ENCODE assay signal across 22 cellular contexts in the genomic region with DNA sequence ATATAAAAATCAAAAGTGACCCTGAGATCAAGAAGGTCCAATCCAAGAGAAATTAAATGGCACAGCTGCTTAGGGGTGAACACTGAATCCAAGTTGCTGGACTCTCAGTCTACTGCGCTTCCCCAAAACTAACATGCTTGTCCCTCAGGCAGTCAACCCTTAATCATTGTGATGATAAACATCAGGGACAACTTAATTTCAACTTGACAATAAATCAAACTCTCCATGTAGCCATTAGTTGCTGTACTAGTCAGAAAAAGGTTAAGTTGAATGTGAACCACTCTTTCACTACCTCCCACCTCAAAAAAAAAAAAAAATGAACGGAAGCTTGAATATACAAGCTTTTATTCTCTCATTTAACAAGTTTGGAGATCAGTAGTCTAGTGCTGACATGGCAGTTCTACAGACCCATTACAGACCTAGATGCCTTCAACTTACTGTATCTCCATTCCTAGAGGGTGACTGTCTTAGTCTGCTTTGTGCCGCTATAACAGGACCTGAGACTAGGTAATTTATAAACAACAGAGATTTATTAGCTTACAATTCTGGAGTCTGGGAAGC.
DNase-seq lines count a peak whose midpoint lies in the region; TF ChIP-seq lines count a peak whose summit lies in the region.
"Had no signal": no experiment of that assay in that cellular context is flagged by ENCODE, and none has a peak within 500 bp of the region (broad histone marks: within the 10 kb centered on the region; RNA-seq: fewer than 3 reads in every experiment).

No MANE protein-coding gene starts in this region.

- H3K27ac ChIP-seq in HEK293 (ENCODE audit: extremely low read depth, low read depth, low read length): no peak overlapping the region
- H3K27ac ChIP-seq: A549; BLaER1 treated with 17β-estradiol and CSF1 and Interleukin-3, amounts not matched to agents 10 nM and 100 nM; GM23248 had no signal

- peaks cover 8% of the 10 kb centered on the region for H3K9me3 Mint-ChIP-seq in type B pancreatic cell
- no peaks in the 10 kb centered on the region for H3K9me3 Mint-ChIP-seq in progenitor cell of endocrine pancreas (ENCODE audit: low read depth)

- DNase-seq in DMS153 (lab: John Stamatoyannopoulos, UW) (peak; percentile 35), NCI-H69 (lab: John Stamatoyannopoulos, UW) (peak; percentile 14), type B pancreatic cell (ENCODE audit: extremely low spot score, unreplicated experiment) (no peak), progenitor cell of endocrine pancreas (ENCODE audit: low spot score, unreplicated experiment) (no peak), NCI-H1105 treated with DMSO at 0.1 percent for 48 hours (lab: John Stamatoyannopoulos, UW) (no peak), NCI-H2171 treated with DMSO at 0.1 percent for 48 hours (lab: John Stamatoyannopoulos, UW) (no peak)
- DNase-seq: 8988T; ACHN; AML-193; BE2C; CD4-positive, alpha-beta T cell; CD8-positive, alpha-beta memory T cell; DMS 273 treated with DMSO at 0.1 percent for 48 hours; DND-41; GM23248; H7; HCEC 1CT had no signal

- H3K4me1 ChIP-seq in HEK293 (ENCODE audit: control insufficient read depth, insufficient read depth, low read length): no peaks in the 10 kb centered on the region
- H3K4me1 ChIP-seq: A549; BLaER1 treated with 17β-estradiol and CSF1 and Interleukin-3, amounts not matched to agents 10 nM and 100 nM had no signal

- TF ChIP-seq CTCF in HEK293 (tag by site-specific recombination; IDR thresholded peaks at IDR 0.05): no peak
- TF ChIP-seq CTCF in type B pancreatic cell (conservative IDR thresholded peaks at IDR 0.05): no peak
- TF ChIP-seq CTCF in progenitor cell of endocrine pancreas (IDR thresholded peaks at IDR 0.05; ENCODE audit: unreplicated experiment): no peak

- peak overlapping the region; percentile 19 for H3K27ac Mint-ChIP-seq in type B pancreatic cell
- no peak overlapping the region for H3K27ac Mint-ChIP-seq in progenitor cell of endocrine pancreas
- H3K27ac Mint-ChIP-seq: CD14-positive monocyte; CD4-positive, alpha-beta T cell; CD8-positive, alpha-beta memory T cell had no signal

- H3K9me3 ChIP-seq in HEK293 (ENCODE audit: control insufficient read depth, insufficient read depth, low read depth, low read length): no peaks in the 10 kb centered on the region
- H3K9me3 ChIP-seq: A549, BE2C had no signal

- H3K36me3 ChIP-seq in HEK293 (ENCODE audit: control insufficient read depth in 2 of 2, insufficient read depth in 1 of 2, low read length in 2 of 2): no peaks in the 10 kb centered on the region
- H3K36me3 ChIP-seq: BE2C; BLaER1 treated with 17β-estradiol and CSF1 and Interleukin-3, amounts not matched to agents 10 nM and 100 nM had no signal

- H3K36me3 Mint-ChIP-seq in type B pancreatic cell (no peaks in the 10 kb centered on the region), progenitor cell of endocrine pancreas (ENCODE audit: insufficient read depth) (no peaks in the 10 kb centered on the region)
- H3K36me3 Mint-ChIP-seq: CD14-positive monocyte; CD8-positive, alpha-beta memory T cell had no signal

- peaks cover 19% of the 10 kb centered on the region for H3K4me1 Mint-ChIP-seq in type B pancreatic cell (ENCODE audit: unreplicated experiment)
- peaks cover 1% of the 10 kb centered on the region for H3K4me1 Mint-ChIP-seq in progenitor cell of endocrine pancreas (ENCODE audit: low read depth)
- H3K4me1 Mint-ChIP-seq: CD14-positive monocyte; CD8-positive, alpha-beta memory T cell had no signal

- H3K4me3 Mint-ChIP-seq in type B pancreatic cell: no peak overlapping the region
- H3K4me3 Mint-ChIP-seq in progenitor cell of endocrine pancreas (ENCODE audit: low read depth): no peak overlapping the region
- H3K4me3 Mint-ChIP-seq: CD14-positive monocyte; CD4-positive, alpha-beta T cell; CD8-positive, alpha-beta memory T cell had no signal

- H3K4me3 ChIP-seq in HEK293 (ENCODE audit: low read depth, low read length): no peak overlapping the region
- H3K4me3 ChIP-seq: A549; BLaER1 treated with 17β-estradiol and CSF1 and Interleukin-3, amounts not matched to agents 10 nM and 100 nM; GM12878; GM23248 had no signal

- CTCF ChIA-PET in HEK293 (lab: Yijun Ruan, JAX): no interaction called here

- POLR2A ChIA-PET in HEK293 (lab: Yijun Ruan, JAX): no interaction called here

- no peaks in the 10 kb centered on the region for H3K27me3 Mint-ChIP-seq in type B pancreatic cell
- no peaks in the 10 kb centered on the region for H3K27me3 Mint-ChIP-seq in progenitor cell of endocrine pancreas
- H3K27me3 Mint-ChIP-seq: CD4-positive, alpha-beta T cell; CD8-positive, alpha-beta memory T cell had no signal

TF ChIP-seq in HEK293, 187 proteins besides CTCF, POLR2A, EP300 and RAD21:
- TF ChIP-seq SETDB1 (IDR thresholded peaks at IDR 0.05; ENCODE audit: insufficient read length, low read length) (no peak), ZNF311 (tag by site-specific recombination; IDR thresholded peaks at IDR 0.05; ENCODE audit: borderline replicate concordance) (no peak), ZNF133 (tag by site-specific recombination; IDR thresholded peaks at IDR 0.05) (peak; percentile 61), ZFP41 (tag by site-specific recombination; IDR thresholded peaks at IDR 0.05; ENCODE audit: borderline replicate concordance) (no peak), OSR2 (tag by site-specific recombination; IDR thresholded peaks at IDR 0.05) (peak; percentile 27; the same call in 1 of the 2 replicates), KLF8 (tag by site-specific recombination; IDR thresholded peaks at IDR 0.05) (no peak), ZNF629 (tag by site-specific recombination; IDR thresholded peaks at IDR 0.05) (no peak), ZNF138 (tag by site-specific recombination; IDR thresholded peaks at IDR 0.05; ENCODE audit: borderline replicate concordance) (no peak), ZNF221 (tag by site-specific recombination; IDR thresholded peaks at IDR 0.05; ENCODE audit: borderline replicate concordance) (no peak), ZNF660 (tag by site-specific recombination; IDR thresholded peaks at IDR 0.05) (no peak), GFI1B (tag by site-specific recombination; IDR thresholded peaks at IDR 0.05) (no peak)
- TF ChIP-seq, protein P1, sequence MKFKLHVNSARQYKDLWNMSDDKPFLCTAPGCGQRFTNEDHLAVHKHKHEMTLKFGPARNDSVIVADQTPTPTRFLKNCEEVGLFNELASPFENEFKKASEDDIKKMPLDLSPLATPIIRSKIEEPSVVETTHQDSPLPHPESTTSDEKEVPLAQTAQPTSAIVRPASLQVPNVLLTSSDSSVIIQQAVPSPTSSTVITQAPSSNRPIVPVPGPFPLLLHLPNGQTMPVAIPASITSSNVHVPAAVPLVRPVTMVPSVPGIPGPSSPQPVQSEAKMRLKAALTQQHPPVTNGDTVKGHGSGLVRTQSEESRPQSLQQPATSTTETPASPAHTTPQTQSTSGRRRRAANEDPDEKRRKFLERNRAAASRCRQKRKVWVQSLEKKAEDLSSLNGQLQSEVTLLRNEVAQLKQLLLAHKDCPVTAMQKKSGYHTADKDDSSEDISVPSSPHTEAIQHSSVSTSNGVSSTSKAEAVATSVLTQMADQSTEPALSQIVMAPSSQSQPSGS (tag by site-specific recombination; IDR thresholded peaks at IDR 0.05; ENCODE audit: low read depth): no peak
- TF ChIP-seq, protein P2, sequence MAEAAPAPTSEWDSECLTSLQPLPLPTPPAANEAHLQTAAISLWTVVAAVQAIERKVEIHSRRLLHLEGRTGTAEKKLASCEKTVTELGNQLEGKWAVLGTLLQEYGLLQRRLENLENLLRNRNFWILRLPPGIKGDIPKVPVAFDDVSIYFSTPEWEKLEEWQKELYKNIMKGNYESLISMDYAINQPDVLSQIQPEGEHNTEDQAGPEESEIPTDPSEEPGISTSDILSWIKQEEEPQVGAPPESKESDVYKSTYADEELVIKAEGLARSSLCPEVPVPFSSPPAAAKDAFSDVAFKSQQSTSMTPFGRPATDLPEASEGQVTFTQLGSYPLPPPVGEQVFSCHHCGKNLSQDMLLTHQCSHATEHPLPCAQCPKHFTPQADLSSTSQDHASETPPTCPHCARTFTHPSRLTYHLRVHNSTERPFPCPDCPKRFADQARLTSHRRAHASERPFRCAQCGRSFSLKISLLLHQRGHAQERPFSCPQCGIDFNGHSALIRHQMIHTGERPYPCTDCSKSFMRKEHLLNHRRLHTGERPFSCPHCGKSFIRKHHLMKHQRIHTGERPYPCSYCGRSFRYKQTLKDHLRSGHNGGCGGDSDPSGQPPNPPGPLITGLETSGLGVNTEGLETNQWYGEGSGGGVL (tag by site-specific recombination; IDR thresholded peaks at IDR 0.05): no peak
- TF ChIP-seq, protein P3, sequence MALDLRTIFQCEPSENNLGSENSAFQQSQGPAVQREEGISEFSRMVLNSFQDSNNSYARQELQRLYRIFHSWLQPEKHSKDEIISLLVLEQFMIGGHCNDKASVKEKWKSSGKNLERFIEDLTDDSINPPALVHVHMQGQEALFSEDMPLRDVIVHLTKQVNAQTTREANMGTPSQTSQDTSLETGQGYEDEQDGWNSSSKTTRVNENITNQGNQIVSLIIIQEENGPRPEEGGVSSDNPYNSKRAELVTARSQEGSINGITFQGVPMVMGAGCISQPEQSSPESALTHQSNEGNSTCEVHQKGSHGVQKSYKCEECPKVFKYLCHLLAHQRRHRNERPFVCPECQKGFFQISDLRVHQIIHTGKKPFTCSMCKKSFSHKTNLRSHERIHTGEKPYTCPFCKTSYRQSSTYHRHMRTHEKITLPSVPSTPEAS (tag by site-specific recombination; IDR thresholded peaks at IDR 0.05): no peak
- TF ChIP-seq, protein P4, sequence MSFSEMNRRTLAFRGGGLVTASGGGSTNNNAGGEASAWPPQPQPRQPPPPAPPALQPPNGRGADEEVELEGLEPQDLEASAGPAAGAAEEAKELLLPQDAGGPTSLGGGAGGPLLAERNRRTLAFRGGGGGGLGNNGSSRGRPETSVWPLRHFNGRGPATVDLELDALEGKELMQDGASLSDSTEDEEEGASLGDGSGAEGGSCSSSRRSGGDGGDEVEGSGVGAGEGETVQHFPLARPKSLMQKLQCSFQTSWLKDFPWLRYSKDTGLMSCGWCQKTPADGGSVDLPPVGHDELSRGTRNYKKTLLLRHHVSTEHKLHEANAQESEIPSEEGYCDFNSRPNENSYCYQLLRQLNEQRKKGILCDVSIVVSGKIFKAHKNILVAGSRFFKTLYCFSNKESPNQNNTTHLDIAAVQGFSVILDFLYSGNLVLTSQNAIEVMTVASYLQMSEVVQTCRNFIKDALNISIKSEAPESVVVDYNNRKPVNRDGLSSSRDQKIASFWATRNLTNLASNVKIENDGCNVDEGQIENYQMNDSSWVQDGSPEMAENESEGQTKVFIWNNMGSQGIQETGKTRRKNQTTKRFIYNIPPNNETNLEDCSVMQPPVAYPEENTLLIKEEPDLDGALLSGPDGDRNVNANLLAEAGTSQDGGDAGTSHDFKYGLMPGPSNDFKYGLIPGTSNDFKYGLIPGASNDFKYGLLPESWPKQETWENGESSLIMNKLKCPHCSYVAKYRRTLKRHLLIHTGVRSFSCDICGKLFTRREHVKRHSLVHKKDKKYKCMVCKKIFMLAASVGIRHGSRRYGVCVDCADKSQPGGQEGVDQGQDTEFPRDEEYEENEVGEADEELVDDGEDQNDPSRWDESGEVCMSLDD (tag by site-specific recombination; IDR thresholded peaks at IDR 0.05): no peak

Comparison
In these comparisons a context has a peak if more than half of its experiments do, and no peak if none do; other contexts are left out.
1. DNase-seq: peak in DMS153 (single experiment) and NCI-H69 (single experiment); none in type B pancreatic cell (single experiment), progenitor cell of endocrine pancreas (single experiment), NCI-H1105 treated with DMSO at 0.1 percent for 48 hours (single experiment) and NCI-H2171 treated with DMSO at 0.1 percent for 48 hours (single experiment).